In genomic region chr16:11004351-11004750, GRCh38 we compare ENCODE assay signal across 19 cellular contexts. TPM values are rescaled to one million over a fixed set of nuclear protein-coding genes. Genes with fewer than 3 reads are reported as not detected.
DNase-seq lines count a peak whose midpoint lies in the region; ATAC-seq, FAIRE-seq and TF ChIP-seq lines count a peak whose summit lies in the region.
"Had no signal": no experiment of that assay in that cellular context is flagged by ENCODE, and none has a peak within 500 bp of the region (broad histone marks: within the 10 kb centered on the region; RNA-seq: fewer than 3 reads in every experiment).

No MANE protein-coding gene starts in this region.

- H3K79me2 ChIP-seq in astrocyte (ENCODE audit: insufficient read depth, low read length) = no peaks in the 10 kb centered on the region

- H3K4me3 Mint-ChIP-seq in activated CD8-positive, alpha-beta memory T cell treated with anti-CD3 and anti-CD28 coated beads, Interleukin-2, amount 10 ng/mL, durations not matched to agents 7 days and 5 days = no peak overlapping the region
- H3K4me3 Mint-ChIP-seq in astrocyte (ENCODE audit: unreplicated experiment) = no peak overlapping the region

- H4K20me1 ChIP-seq in astrocyte (ENCODE audit: insufficient read depth, low read length) = no peaks in the 10 kb centered on the region

- H3K27ac Mint-ChIP-seq in activated CD8-positive, alpha-beta memory T cell treated with anti-CD3 and anti-CD28 coated beads, Interleukin-2, amount 10 ng/mL, durations not matched to agents 7 days and 5 days = peak overlapping the region; percentile 24
- no peak overlapping the region for H3K27ac Mint-ChIP-seq in astrocyte (ENCODE audit: unreplicated experiment)

- H3K9me3 ChIP-seq in astrocyte (ENCODE audit: insufficient read depth, low read depth, low read length) (no peaks in the 10 kb centered on the region), stomach (no peaks in the 10 kb centered on the region)
- H3K9me3 ChIP-seq: mucosa of descending colon had no signal

- TF ChIP-seq EP300 in stomach (IDR thresholded peaks at IDR 0.05) = no peak

- H3K36me3 Mint-ChIP-seq in activated CD8-positive, alpha-beta memory T cell treated with anti-CD3 and anti-CD28 coated beads, Interleukin-2, amount 10 ng/mL, durations not matched to agents 7 days and 5 days = peaks cover 35% of the 10 kb centered on the region
- peaks cover 20% of the 10 kb centered on the region for H3K36me3 Mint-ChIP-seq in astrocyte (ENCODE audit: low read depth, unreplicated experiment)

- peak overlapping the region; percentile 21 for H3K9ac ChIP-seq in astrocyte (ENCODE audit: low read length)
- H3K9ac ChIP-seq: parathyroid adenoma had no signal

- H3K27ac ChIP-seq in astrocyte (ENCODE audit: low read depth, low read length) = peak overlapping the region; percentile 27
- H3K27ac ChIP-seq in stomach = peak overlapping the region in 4 of 5 donors; percentile 18 to 65 (median 62)
- H3K27ac ChIP-seq: parathyroid adenoma had no signal

- peak overlapping the region; percentile 52 for H3K4me2 ChIP-seq in astrocyte (ENCODE audit: low read length)

- H3K4me1 ChIP-seq in astrocyte (ENCODE audit: insufficient read depth, low read length) (peaks cover 21% of the 10 kb centered on the region), stomach (peaks cover 0 to 7% (median 0%) of the 10 kb centered on the region in 4 donors)
- H3K4me1 ChIP-seq: parathyroid adenoma had no signal

- no peak for ATAC-seq in activated CD8-positive, alpha-beta memory T cell treated with anti-CD3 and anti-CD28 coated beads, Interleukin-2, amount 10 ng/mL, durations not matched to agents 7 days and 5 days

- no peak for TF ChIP-seq POLR2A in stomach (IDR thresholded peaks at IDR 0.05)

- H3K36me3 ChIP-seq in astrocyte (ENCODE audit: insufficient read depth, low read length) (no peaks in the 10 kb centered on the region), stomach (peaks cover 9 to 50% (median 33%) of the 10 kb centered on the region in 4 donors)

- intact Hi-C loops in stomach (cut with DNase I; ENCODE audit: low total_unique reads) = no loop called here

- H3K27me3 ChIP-seq in astrocyte (ENCODE audit: insufficient read depth, low read length) = no peaks in the 10 kb centered on the region
- H3K27me3 ChIP-seq in stomach = no peaks in the 10 kb centered on the region

- H3K4me3 ChIP-seq in astrocyte (ENCODE audit: insufficient read depth, low read depth, low read length) = no peak overlapping the region
- no peak overlapping the region for H3K4me3 ChIP-seq in fibroblast of pulmonary artery (replicated peaks; ENCODE audit: low read depth, low read length)
- H3K4me3 ChIP-seq in stomach = no peak overlapping the region
- H3K4me3 ChIP-seq: mucosa of descending colon had no signal

- no peaks in the 10 kb centered on the region for H3K27me3 Mint-ChIP-seq in activated CD8-positive, alpha-beta memory T cell treated with anti-CD3 and anti-CD28 coated beads, Interleukin-2, amount 10 ng/mL, durations not matched to agents 7 days and 5 days
- H3K27me3 Mint-ChIP-seq in astrocyte (ENCODE audit: low read depth, unreplicated experiment) = no peaks in the 10 kb centered on the region

- TF ChIP-seq CTCF in astrocyte (IDR thresholded peaks at IDR 0.05; ENCODE audit: insufficient read depth, low read depth, low read length) (no peak), fibroblast of pulmonary artery (IDR thresholded peaks at IDR 0.05; ENCODE audit: low read length, missing control alignments) (no peak), stomach (IDR thresholded peaks at IDR 0.05) (no peak)

- H2AFZ ChIP-seq in astrocyte (ENCODE audit: low read depth, low read length) = no peak overlapping the region
- H2AFZ ChIP-seq: parathyroid adenoma had no signal

- 87 to 96% (median 93%) methylated on average over 4 of the region's 4 CpGs for WGBS in stomach, 5 donors

- no peak for DNase-seq in activated CD8-positive, alpha-beta memory T cell treated with anti-CD3 and anti-CD28 coated beads, Interleukin-2, amount 10 ng/mL, durations not matched to agents 7 days and 5 days
- DNase-seq in activated CD8-positive, alpha-beta memory T cell treated with anti-CD3 and anti-CD28 coated beads, Interleukin-2, amount 50 U/mL, for 4 hours = no peak
- peak; percentile 61 for DNase-seq in astrocyte (ENCODE audit: low read depth)
- peak; percentile 31 for DNase-seq in fibroblast of pulmonary artery (ENCODE audit: low read depth)
- DNase-seq in stomach = no peak
- DNase-seq in OCI-M1 (lab: John Stamatoyannopoulos, UW) = no peak
- no peak for DNase-seq in germinal center (ENCODE audit: low spot score)
- DNase-seq in NCI-H1092 (lab: John Stamatoyannopoulos, UW) = no peak
- DNase-seq: 8988T; activated gamma-delta T cell treated with Interleukin-2 at 50 U/mL for 16 hours; effector CD8-positive, alpha-beta T cell; GDM1; glutamatergic neuron; islet precursor cell; KBM-7; mucosa of descending colon; NCI-H187; NCI-H526 had no signal

- peaks cover 30% of the 10 kb centered on the region for H3K4me1 Mint-ChIP-seq in activated CD8-positive, alpha-beta memory T cell treated with anti-CD3 and anti-CD28 coated beads, Interleukin-2, amount 10 ng/mL, durations not matched to agents 7 days and 5 days
- peaks cover 36% of the 10 kb centered on the region for H3K4me1 Mint-ChIP-seq in astrocyte (ENCODE audit: low read depth, unreplicated experiment)

- CTCF ChIA-PET in activated CD8-positive, alpha-beta memory T cell treated with anti-CD3 and anti-CD28 coated beads, Interleukin-2, amount 10 ng/mL, durations not matched to agents 7 days and 5 days (lab: Charles Lee) = no interaction called here

- H3K9me3 Mint-ChIP-seq in activated CD8-positive, alpha-beta memory T cell treated with anti-CD3 and anti-CD28 coated beads, Interleukin-2, amount 10 ng/mL, durations not matched to agents 7 days and 5 days (ENCODE audit: low read depth) = no peaks in the 10 kb centered on the region
- no peaks in the 10 kb centered on the region for H3K9me3 Mint-ChIP-seq in astrocyte (ENCODE audit: unreplicated experiment)

- FAIRE-seq in astrocyte (lab: Jason Lieb, UNC) = no peak

RNA-seq across cellular contexts. Expression of gene CLEC16A, which starts 60.0 kb away (rescaled TPM):
- total RNA-seq in activated CD8-positive, alpha-beta memory T cell treated with anti-CD3 and anti-CD28 coated beads, Interleukin-2, amount 10 ng/mL, durations not matched to agents 7 days and 5 days = 10 to 100 TPM; 36.5 to 55.9 TPM
- 31.7 and 32.1 TPM in 2 replicates for total RNA-seq in astrocyte
- 100 to 1,000 TPM in 2 of 5 donors, 10 to 100 TPM in 3; 20.2 to 176 (median 66.5) TPM for total RNA-seq in stomach
- polyA plus RNA-seq in stomach = 1 to 10 TPM; 5.8 to 8.6 (median 6.7) TPM

Comparison
In these comparisons a context has a peak if more than half of its experiments do, and no peak if none do; other contexts are left out.
1. DNase-seq: peak in astrocyte (single experiment) and fibroblast of pulmonary artery (single experiment); none in activated CD8-positive, alpha-beta memory T cell treated with anti-CD3 and anti-CD28 coated beads, Interleukin-2, amount 10 ng/mL, durations not matched to agents 7 days and 5 days (single experiment), activated CD8-positive, alpha-beta memory T cell treated with anti-CD3 and anti-CD28 coated beads, Interleukin-2, amount 50 U/mL, for 4 hours (single experiment), stomach (single experiment), OCI-M1 (single experiment), germinal center (single experiment) and NCI-H1092 (single experiment).